ENCODE assay signal across 8 cellular contexts in genomic region chr7:2558620-2559282, GRCh38. TPM values are rescaled to one million over a fixed set of nuclear protein-coding genes. Genes with fewer than 3 reads are reported as not detected.
DNase-seq lines count a peak whose midpoint lies in the region; ATAC-seq and TF ChIP-seq lines count a peak whose summit lies in the region.

IQCE (plus strand) TSS chr7:2558979; CDS start chr7:2559182, 203 bp downstream.

- no peaks in the 10 kb centered on the region for H3K9me3 Mint-ChIP-seq in stimulated activated naive CD8-positive, alpha-beta T cell treated with anti-CD3 and anti-CD28 coated beads, Interleukin-15, amount 100 ng/mL, for 72 hours

- no peak within 1 kb of the TSS for H3K4me2 ChIP-seq in neural cell (ENCODE audit: low read length)

- TF ChIP-seq EP300 in neural cell (conservative IDR thresholded peaks at IDR 0.05; ENCODE audit: poor library complexity, severe bottlenecking) = peak; percentile 52

- peak; percentile 36 for TF ChIP-seq RAD21 in neural cell (conservative IDR thresholded peaks at IDR 0.05)

- peak within 1 kb of the TSS; percentile 60 for H2AFZ ChIP-seq in neural cell (ENCODE audit: low read depth, low read length)

- ATAC-seq in GM21825 (IDR thresholded peaks at IDR 0.05; ENCODE audit: unreplicated experiment) = peak; percentile 51
- peak; percentile 71 for ATAC-seq in stimulated activated naive CD8-positive, alpha-beta T cell treated with anti-CD3 and anti-CD28 coated beads, Interleukin-15, amount 100 ng/mL, for 72 hours

- peak within 1 kb of the TSS; percentile 82 to 87 for H3K4me3 Mint-ChIP-seq in stimulated activated naive CD8-positive, alpha-beta T cell treated with anti-CD3 and anti-CD28 coated beads, Interleukin-15, amount 100 ng/mL, for 72 hours

- H3K4me1 Mint-ChIP-seq in stimulated activated naive CD8-positive, alpha-beta T cell treated with anti-CD3 and anti-CD28 coated beads, Interleukin-15, amount 100 ng/mL, for 72 hours = peaks cover 34% of the 10 kb centered on the region

- H3K9me3 ChIP-seq in SJCRH30 (replicated peaks) (no peaks in the 10 kb centered on the region), neural cell (ENCODE audit: low read length) (no peaks in the 10 kb centered on the region)

- H3K27ac ChIP-seq in SJCRH30 (no peak within 1 kb of the TSS), neural cell (ENCODE audit: low read length) (peak within 1 kb of the TSS; percentile 39)

- TF ChIP-seq CTCF in foreskin fibroblast (IDR thresholded peaks at IDR 0.05; ENCODE audit: low read depth, low read length) (no peak), neural cell (IDR thresholded peaks at IDR 0.05; ENCODE audit: poor library complexity, severe bottlenecking) (peak; percentile 28)

- H3K9me2 ChIP-seq in neural cell (ENCODE audit: insufficient read depth, low read length) = no peaks in the 10 kb centered on the region

- H3K36me3 ChIP-seq in SJCRH30 (no peaks in the 10 kb centered on the region), neural cell (ENCODE audit: insufficient read depth, low read length) (no peaks in the 10 kb centered on the region)

- peak; percentile 77 for DNase-seq in DMS79 treated with DMSO at 0.1 percent for 48 hours (lab: John Stamatoyannopoulos, UW)
- peak; percentile 88 for DNase-seq in LHCN-M2 (ENCODE audit: low read depth)
- peak; percentile 95 to 97 for DNase-seq in SJCRH30
- peak; percentile 89 for DNase-seq in activated gamma-delta T cell treated with Interleukin-2 at 50 U/mL for 16 hours
- DNase-seq in foreskin fibroblast = peak; percentile 87 to 96
- DNase-seq in stimulated activated naive CD8-positive, alpha-beta T cell treated with anti-CD3 and anti-CD28 coated beads, Interleukin-15, amount 100 ng/mL, for 72 hours = peak; percentile 91 to 92

- peak within 1 kb of the TSS; percentile 68 to 86 for H3K27ac Mint-ChIP-seq in stimulated activated naive CD8-positive, alpha-beta T cell treated with anti-CD3 and anti-CD28 coated beads, Interleukin-15, amount 100 ng/mL, for 72 hours

- H3K4me3 ChIP-seq in SJCRH30 (peak within 1 kb of the TSS; percentile 76), foreskin fibroblast (ENCODE audit: low read depth in 1 of 2, low read length in 2 of 2) (peak within 1 kb of the TSS; percentile 81 to 95), neural cell (ENCODE audit: low read length) (peak within 1 kb of the TSS; percentile 95)

- H3K4me1 ChIP-seq in SJCRH30 = peaks cover 11% of the 10 kb centered on the region

- H3K79me2 ChIP-seq in neural cell (replicated peaks; ENCODE audit: insufficient read depth, low read length) = peaks cover 17% of the 10 kb centered on the region

- H3F3A ChIP-seq in neural cell (ENCODE audit: insufficient read depth, low read length, poor library complexity, severe bottlenecking) = no peaks in the 10 kb centered on the region

- no peaks in the 10 kb centered on the region for H3K27me3 ChIP-seq in SJCRH30
- H3K27me3 ChIP-seq in neural cell (ENCODE audit: insufficient read depth, low read depth, low read length) = no peaks in the 10 kb centered on the region

- H3K27me3 Mint-ChIP-seq in stimulated activated naive CD8-positive, alpha-beta T cell treated with anti-CD3 and anti-CD28 coated beads, Interleukin-15, amount 100 ng/mL, for 72 hours = no peaks in the 10 kb centered on the region

- H4K20me1 ChIP-seq in neural cell (ENCODE audit: insufficient read depth) = no peaks in the 10 kb centered on the region

- H3K9ac ChIP-seq in neural cell (ENCODE audit: low read length) = peak within 1 kb of the TSS; percentile 72

TF ChIP-seq in neural cell, 6 proteins besides CTCF, POLR2A, EP300 and RAD21:
- TF ChIP-seq POLR2AphosphoS5 (IDR thresholded peaks at IDR 0.05) (peak; percentile 28), SMC3 (conservative IDR thresholded peaks at IDR 0.05; ENCODE audit: poor library complexity) (peak; percentile 56), MXI1 (conservative IDR thresholded peaks at IDR 0.05; ENCODE audit: poor library complexity, severe bottlenecking) (peak; percentile 91), TAF1 (IDR thresholded peaks at IDR 0.05; ENCODE audit: low read depth) (no peak), EZH2 (IDR thresholded peaks at IDR 0.05; ENCODE audit: borderline replicate concordance, insufficient read depth, low read length, poor library complexity, severe bottlenecking) (no peak)
- TF ChIP-seq, protein P1, sequence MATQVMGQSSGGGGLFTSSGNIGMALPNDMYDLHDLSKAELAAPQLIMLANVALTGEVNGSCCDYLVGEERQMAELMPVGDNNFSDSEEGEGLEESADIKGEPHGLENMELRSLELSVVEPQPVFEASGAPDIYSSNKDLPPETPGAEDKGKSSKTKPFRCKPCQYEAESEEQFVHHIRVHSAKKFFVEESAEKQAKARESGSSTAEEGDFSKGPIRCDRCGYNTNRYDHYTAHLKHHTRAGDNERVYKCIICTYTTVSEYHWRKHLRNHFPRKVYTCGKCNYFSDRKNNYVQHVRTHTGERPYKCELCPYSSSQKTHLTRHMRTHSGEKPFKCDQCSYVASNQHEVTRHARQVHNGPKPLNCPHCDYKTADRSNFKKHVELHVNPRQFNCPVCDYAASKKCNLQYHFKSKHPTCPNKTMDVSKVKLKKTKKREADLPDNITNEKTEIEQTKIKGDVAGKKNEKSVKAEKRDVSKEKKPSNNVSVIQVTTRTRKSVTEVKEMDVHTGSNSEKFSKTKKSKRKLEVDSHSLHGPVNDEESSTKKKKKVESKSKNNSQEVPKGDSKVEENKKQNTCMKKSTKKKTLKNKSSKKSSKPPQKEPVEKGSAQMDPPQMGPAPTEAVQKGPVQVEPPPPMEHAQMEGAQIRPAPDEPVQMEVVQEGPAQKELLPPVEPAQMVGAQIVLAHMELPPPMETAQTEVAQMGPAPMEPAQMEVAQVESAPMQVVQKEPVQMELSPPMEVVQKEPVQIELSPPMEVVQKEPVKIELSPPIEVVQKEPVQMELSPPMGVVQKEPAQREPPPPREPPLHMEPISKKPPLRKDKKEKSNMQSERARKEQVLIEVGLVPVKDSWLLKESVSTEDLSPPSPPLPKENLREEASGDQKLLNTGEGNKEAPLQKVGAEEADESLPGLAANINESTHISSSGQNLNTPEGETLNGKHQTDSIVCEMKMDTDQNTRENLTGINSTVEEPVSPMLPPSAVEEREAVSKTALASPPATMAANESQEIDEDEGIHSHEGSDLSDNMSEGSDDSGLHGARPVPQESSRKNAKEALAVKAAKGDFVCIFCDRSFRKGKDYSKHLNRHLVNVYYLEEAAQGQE (IDR thresholded peaks at IDR 0.05; ENCODE audit: borderline replicate concordance) = no peak

RNA-seq across cellular contexts. Expression of gene IQCE, which starts in this region (rescaled TPM):
- 15.3 and 16.4 TPM in 2 replicates for total RNA-seq in LHCN-M2 (2014; rRNA removed)
- polyA plus RNA-seq in LHCN-M2 (2012) = 10.4 TPM
- total RNA-seq in SJCRH30 (2014; rRNA removed; shearing (Covaris generic)) = 5.0 and 5.1 TPM in 2 replicates
- polyA plus RNA-seq in neural cell = 15.2 and 21.2 TPM in 2 replicates
- 32.5 and 37.3 TPM in 2 replicates for polyA minus RNA-seq in neural cell
